1 cellular context compared by ENCODE assay signal in the genomic region with DNA sequence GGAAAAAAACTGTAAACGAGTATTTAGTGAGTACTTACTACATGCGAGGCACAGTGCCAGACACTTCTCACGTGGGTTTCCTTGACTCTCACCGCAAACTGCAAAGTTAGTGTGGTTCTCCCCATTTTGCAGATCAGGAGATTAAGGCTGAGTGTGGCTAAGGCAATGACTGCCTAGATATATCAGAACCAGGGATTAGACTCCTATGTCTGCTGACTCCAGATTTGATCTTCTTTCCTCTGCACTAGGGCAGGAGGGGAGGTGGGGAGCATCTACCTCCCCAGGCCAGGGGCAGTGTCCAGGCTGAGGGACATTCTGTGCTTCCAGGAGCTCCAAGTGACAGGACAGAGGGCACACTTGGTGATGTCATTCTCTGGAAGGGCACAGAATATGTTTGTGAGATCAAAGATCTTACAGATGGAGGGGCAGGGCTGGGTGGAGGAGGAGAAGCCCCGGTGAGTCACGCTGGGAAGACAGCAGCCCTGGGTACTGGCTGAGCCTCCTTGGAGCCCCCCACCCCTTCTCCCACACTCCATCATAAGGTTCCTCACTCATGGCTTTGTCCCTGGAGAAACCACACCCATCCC.
TF ChIP-seq lines count a peak whose summit lies in the region.

No MANE protein-coding gene starts in this region.

TF ChIP-seq in HepG2, 621 proteins besides CTCF, POLR2A, EP300 and RAD21 (continued from another document and continues in another):
- TF ChIP-seq, protein P1, sequence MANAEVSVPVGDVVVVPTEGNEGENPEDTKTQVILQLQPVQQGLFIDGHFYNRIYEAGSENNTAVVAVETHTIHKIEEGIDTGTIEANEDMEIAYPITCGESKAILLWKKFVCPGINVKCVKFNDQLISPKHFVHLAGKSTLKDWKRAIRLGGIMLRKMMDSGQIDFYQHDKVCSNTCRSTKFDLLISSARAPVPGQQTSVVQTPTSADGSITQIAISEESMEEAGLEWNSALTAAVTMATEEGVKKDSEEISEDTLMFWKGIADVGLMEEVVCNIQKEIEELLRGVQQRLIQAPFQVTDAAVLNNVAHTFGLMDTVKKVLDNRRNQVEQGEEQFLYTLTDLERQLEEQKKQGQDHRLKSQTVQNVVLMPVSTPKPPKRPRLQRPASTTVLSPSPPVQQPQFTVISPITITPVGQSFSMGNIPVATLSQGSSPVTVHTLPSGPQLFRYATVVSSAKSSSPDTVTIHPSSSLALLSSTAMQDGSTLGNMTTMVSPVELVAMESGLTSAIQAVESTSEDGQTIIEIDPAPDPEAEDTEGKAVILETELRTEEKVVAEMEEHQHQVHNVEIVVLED (CRISPR knock-in tag; IDR thresholded peaks at IDR 0.05; ENCODE audit: borderline replicate concordance): no peak
- TF ChIP-seq ZSCAN12 (CRISPR knock-in tag; IDR thresholded peaks at IDR 0.05) (no peak), ZNF251 (CRISPR knock-in tag; IDR thresholded peaks at IDR 0.05) (no peak), REPIN1 (CRISPR knock-in tag; IDR thresholded peaks at IDR 0.05; ENCODE audit: borderline replicate concordance, low read depth) (no peak), ZNF761 (CRISPR knock-in tag; conservative IDR thresholded peaks at IDR 0.05) (no peak; the same call in 1 of the 2 replicates), ZNF629 (CRISPR knock-in tag; conservative IDR thresholded peaks at IDR 0.05) (peak; percentile 99), SOX13 (IDR thresholded peaks at IDR 0.05) (no peak), SOX13 (CRISPR knock-in tag; conservative IDR thresholded peaks at IDR 0.05 in 1 of 2, IDR thresholded peaks at IDR 0.05 in 1 of 2) (no peak), JUN (CRISPR knock-in tag; IDR thresholded peaks at IDR 0.05) (no peak; the same call in 1 of the 2 replicates), BHLHE40 (IDR thresholded peaks at IDR 0.05; ENCODE audit: low read length) (peak; percentile 5; the same call in 1 of the 2 replicates), ZFP1 (CRISPR knock-in tag; IDR thresholded peaks at IDR 0.05) (no peak), TARDBP (CRISPR knock-in tag; IDR thresholded peaks at IDR 0.05) (no peak; the same call in 1 of the 2 replicates), PHF21A (CRISPR knock-in tag; IDR thresholded peaks at IDR 0.05) (no peak), HDAC1 (CRISPR knock-in tag; IDR thresholded peaks at IDR 0.05) (peak; percentile 48), SUZ12 (IDR thresholded peaks at IDR 0.05; ENCODE audit: low read depth, low read length) (no peak), ZNF121 (CRISPR knock-in tag; IDR thresholded peaks at IDR 0.05) (no peak), ZFY (CRISPR knock-in tag; IDR thresholded peaks at IDR 0.05) (no peak), RFX3 (CRISPR knock-in tag; IDR thresholded peaks at IDR 0.05) (no peak), ZNF180 (CRISPR knock-in tag; IDR thresholded peaks at IDR 0.05; ENCODE audit: borderline replicate concordance, low read depth) (no peak), ZNF550 (CRISPR knock-in tag; IDR thresholded peaks at IDR 0.05; ENCODE audit: borderline replicate concordance) (no peak), MAFF (IDR thresholded peaks at IDR 0.05; ENCODE audit: low read depth, low read length) (no peak), ZFP90 (CRISPR knock-in tag; IDR thresholded peaks at IDR 0.05; ENCODE audit: borderline replicate concordance) (no peak), ETV6 (CRISPR knock-in tag; conservative IDR thresholded peaks at IDR 0.05) (no peak), GFI1 (CRISPR knock-in tag; IDR thresholded peaks at IDR 0.05; ENCODE audit: borderline replicate concordance) (peak; percentile 36; the same call in 1 of the 2 replicates), ZNF558 (CRISPR knock-in tag; IDR thresholded peaks at IDR 0.05; ENCODE audit: borderline replicate concordance) (no peak), ZNF468 (CRISPR knock-in tag; IDR thresholded peaks at IDR 0.05) (no peak), GABPA (IDR thresholded peaks at IDR 0.05; ENCODE audit: low read depth, low read length) (no peak), GABPA (CRISPR knock-in tag; IDR thresholded peaks at IDR 0.05; ENCODE audit: low read depth) (no peak), MED13 (CRISPR knock-in tag; IDR thresholded peaks at IDR 0.05) (no peak), MEIS1 (CRISPR knock-in tag; IDR thresholded peaks at IDR 0.05; ENCODE audit: borderline replicate concordance) (no peak), ZNF264 (CRISPR knock-in tag; IDR thresholded peaks at IDR 0.05) (no peak), KLF9 (CRISPR knock-in tag; IDR thresholded peaks at IDR 0.05; ENCODE audit: low read depth) (no peak), SMAD1 (CRISPR knock-in tag; IDR thresholded peaks at IDR 0.05; ENCODE audit: borderline replicate concordance, low read depth) (no peak), BRCA1 (CRISPR knock-in tag; IDR thresholded peaks at IDR 0.05) (no peak), MIXL1 (CRISPR knock-in tag; IDR thresholded peaks at IDR 0.05) (no peak), ZNF446 (CRISPR knock-in tag; IDR thresholded peaks at IDR 0.05) (no peak), NFATC3 (CRISPR knock-in tag; IDR thresholded peaks at IDR 0.05) (no peak), KDM5A (IDR thresholded peaks at IDR 0.05; ENCODE audit: borderline replicate concordance, low read length) (no peak), ATF7-NPFF (CRISPR knock-in tag; IDR thresholded peaks at IDR 0.05; ENCODE audit: low read depth) (no peak), ZNF207 (IDR thresholded peaks at IDR 0.05; ENCODE audit: borderline replicate concordance) (no peak), TBP (CRISPR knock-in tag; IDR thresholded peaks at IDR 0.05) (no peak), ZNF782 (CRISPR knock-in tag; IDR thresholded peaks at IDR 0.05; ENCODE audit: borderline replicate concordance) (no peak), ZNF24 (IDR thresholded peaks at IDR 0.05) (0 out of 2 replicates have a peak, but pooled peaks have one; percentile 12), MBD4 (IDR thresholded peaks at IDR 0.05; ENCODE audit: borderline replicate concordance, low read length) (no peak), YY1 (IDR thresholded peaks at IDR 0.05; ENCODE audit: insufficient read depth, insufficient replicate concordance, low read depth, low read length) (no peak), MYNN (CRISPR knock-in tag; IDR thresholded peaks at IDR 0.05; ENCODE audit: low read depth) (0 out of 2 replicates have a peak, but pooled peaks have one; percentile 50)
- TF ChIP-seq, protein P2, sequence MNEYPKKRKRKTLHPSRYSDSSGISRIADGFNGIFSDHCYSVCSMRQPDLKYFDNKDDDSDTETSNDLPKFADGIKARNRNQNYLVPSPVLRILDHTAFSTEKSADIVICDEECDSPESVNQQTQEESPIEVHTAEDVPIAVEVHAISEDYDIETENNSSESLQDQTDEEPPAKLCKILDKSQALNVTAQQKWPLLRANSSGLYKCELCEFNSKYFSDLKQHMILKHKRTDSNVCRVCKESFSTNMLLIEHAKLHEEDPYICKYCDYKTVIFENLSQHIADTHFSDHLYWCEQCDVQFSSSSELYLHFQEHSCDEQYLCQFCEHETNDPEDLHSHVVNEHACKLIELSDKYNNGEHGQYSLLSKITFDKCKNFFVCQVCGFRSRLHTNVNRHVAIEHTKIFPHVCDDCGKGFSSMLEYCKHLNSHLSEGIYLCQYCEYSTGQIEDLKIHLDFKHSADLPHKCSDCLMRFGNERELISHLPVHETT (CRISPR knock-in tag; conservative IDR thresholded peaks at IDR 0.05): no peak
- TF ChIP-seq, protein P3, sequence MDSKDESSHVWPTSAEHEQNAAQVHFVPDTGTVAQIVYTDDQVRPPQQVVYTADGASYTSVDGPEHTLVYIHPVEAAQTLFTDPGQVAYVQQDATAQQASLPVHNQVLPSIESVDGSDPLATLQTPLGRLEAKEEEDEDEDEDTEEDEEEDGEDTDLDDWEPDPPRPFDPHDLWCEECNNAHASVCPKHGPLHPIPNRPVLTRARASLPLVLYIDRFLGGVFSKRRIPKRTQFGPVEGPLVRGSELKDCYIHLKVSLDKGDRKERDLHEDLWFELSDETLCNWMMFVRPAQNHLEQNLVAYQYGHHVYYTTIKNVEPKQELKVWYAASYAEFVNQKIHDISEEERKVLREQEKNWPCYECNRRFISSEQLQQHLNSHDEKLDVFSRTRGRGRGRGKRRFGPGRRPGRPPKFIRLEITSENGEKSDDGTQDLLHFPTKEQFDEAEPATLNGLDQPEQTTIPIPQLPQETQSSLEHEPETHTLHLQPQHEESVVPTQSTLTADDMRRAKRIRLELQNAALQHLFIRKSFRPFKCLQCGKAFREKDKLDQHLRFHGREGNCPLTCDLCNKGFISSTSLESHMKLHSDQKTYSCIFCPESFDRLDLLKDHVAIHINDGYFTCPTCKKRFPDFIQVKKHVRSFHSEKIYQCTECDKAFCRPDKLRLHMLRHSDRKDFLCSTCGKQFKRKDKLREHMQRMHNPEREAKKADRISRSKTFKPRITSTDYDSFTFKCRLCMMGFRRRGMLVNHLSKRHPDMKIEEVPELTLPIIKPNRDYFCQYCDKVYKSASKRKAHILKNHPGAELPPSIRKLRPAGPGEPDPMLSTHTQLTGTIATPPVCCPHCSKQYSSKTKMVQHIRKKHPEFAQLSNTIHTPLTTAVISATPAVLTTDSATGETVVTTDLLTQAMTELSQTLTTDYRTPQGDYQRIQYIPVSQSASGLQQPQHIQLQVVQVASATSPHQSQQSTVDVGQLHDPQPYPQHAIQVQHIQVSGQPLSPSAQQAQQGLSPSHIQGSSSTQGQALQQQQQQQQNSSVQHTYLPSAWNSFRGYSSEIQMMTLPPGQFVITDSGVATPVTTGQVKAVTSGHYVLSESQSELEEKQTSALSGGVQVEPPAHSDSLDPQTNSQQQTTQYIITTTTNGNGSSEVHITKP (CRISPR knock-in tag; IDR thresholded peaks at IDR 0.05; ENCODE audit: low read depth): no peak
- TF ChIP-seq, protein P4, sequence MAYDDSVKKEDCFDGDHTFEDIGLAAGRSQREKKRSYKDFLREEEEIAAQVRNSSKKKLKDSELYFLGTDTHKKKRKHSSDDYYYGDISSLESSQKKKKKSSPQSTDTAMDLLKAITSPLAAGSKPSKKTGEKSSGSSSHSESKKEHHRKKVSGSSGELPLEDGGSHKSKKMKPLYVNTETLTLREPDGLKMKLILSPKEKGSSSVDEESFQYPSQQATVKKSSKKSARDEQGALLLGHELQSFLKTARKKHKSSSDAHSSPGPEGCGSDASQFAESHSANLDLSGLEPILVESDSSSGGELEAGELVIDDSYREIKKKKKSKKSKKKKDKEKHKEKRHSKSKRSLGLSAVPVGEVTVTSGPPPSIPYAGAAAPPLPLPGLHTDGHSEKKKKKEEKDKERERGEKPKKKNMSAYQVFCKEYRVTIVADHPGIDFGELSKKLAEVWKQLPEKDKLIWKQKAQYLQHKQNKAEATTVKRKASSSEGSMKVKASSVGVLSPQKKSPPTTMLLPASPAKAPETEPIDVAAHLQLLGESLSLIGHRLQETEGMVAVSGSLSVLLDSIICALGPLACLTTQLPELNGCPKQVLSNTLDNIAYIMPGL (CRISPR knock-in tag; IDR thresholded peaks at IDR 0.05; ENCODE audit: borderline replicate concordance in 1 of 2, low read depth in 1 of 2): 0 out of 4 replicates have a peak, but pooled peaks of 1 of the 2 experiments have one; percentile 3
- TF ChIP-seq, protein P5, sequence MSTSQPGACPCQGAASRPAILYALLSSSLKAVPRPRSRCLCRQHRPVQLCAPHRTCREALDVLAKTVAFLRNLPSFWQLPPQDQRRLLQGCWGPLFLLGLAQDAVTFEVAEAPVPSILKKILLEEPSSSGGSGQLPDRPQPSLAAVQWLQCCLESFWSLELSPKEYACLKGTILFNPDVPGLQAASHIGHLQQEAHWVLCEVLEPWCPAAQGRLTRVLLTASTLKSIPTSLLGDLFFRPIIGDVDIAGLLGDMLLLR (CRISPR knock-in tag; IDR thresholded peaks at IDR 0.05): 0 out of 2 replicates have a peak, but pooled peaks have one; percentile 10
- TF ChIP-seq, protein P6, sequence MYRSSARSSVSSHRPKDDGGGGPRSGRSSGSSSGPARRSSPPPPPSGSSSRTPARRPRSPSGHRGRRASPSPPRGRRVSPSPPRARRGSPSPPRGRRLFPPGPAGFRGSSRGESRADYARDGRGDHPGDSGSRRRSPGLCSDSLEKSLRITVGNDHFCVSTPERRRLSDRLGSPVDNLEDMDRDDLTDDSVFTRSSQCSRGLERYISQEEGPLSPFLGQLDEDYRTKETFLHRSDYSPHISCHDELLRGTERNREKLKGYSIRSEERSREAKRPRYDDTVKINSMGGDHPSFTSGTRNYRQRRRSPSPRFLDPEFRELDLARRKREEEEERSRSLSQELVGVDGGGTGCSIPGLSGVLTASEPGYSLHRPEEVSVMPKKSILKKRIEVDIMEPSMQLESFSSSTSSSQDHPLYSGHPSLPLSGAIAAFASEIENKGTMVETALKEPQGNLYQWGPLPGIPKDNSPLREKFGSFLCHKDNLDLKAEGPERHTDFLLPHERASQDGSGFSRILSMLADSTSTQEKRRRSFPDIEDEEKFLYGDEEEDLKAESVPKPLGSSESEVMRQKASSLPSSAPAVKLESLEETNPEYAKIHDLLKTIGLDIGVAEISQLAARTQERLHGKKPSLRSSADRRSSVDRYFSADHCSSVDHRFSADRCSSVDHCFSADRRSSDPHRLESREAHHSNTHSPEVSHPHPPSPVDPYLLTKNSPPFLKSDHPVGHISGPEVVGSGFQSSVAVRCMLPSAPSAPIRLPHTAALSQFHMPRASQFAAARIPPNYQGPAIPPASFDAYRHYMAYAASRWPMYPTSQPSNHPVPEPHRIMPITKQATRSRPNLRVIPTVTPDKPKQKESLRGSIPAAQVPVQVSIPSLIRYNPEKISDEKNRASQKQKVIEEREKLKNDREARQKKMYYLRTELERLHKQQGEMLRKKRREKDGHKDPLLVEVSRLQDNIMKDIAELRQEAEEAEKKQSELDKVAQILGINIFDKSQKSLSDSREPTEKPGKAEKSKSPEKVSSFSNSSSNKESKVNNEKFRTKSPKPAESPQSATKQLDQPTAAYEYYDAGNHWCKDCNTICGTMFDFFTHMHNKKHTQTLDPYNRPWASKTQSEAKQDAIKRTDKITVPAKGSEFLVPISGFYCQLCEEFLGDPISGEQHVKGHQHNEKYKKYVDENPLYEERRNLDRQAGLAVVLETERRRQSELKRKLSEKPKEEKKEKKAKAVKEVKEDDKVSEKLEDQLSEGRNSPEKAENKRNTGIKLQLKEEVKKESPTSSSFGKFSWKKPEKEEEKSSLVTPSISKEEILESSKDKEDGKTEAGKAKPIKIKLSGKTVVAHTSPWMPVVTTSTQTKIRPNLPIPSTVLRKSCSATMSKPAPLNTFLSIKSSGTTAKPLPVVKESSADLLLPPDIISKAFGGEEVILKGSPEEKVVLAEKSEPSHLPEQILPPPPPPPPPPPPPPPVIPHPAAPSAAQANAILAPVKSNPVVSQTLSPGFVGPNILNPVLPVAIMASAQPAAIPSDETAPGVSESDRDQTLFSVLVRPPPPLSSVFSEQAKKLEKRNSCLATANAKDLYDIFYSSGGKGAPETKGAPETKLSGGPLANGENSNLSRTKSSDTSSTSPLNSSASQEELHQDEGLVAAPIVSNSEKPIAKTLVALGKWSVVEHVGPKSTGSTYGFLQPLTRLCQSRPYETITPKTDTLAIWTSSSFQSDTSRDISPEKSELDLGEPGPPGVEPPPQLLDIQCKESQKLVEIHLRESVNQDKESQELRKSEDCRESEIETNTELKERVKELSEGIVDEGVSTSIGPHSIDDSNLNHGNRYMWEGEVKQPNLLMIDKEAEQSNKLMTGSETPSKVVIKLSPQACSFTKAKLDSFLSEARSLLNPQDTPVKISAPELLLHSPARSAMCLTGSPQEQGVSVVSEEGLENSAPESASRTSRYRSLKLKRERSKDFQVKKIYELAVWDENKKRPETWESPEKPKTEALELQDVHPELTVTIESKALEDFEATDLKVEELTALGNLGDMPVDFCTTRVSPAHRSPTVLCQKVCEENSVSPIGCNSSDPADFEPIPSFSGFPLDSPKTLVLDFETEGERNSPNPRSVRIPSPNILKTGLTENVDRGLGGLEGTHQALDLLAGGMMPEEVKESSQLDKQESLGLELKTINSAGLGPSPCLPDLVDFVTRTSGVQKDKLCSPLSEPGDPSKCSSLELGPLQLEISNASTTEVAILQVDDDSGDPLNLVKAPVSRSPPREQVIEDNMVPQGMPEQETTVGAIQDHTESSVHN (CRISPR knock-in tag; IDR thresholded peaks at IDR 0.05): no peak
